18 cellular contexts compared by ENCODE assay signal in genomic region chr12:53599579-53599978, GRCh38. TPM values are rescaled to one million over a fixed set of nuclear protein-coding genes. Genes with fewer than 3 reads are reported as not detected.
DNase-seq lines count a peak whose midpoint lies in the region; ATAC-seq, FAIRE-seq and TF ChIP-seq lines count a peak whose summit lies in the region.
"Had no signal": no experiment of that assay in that cellular context is flagged by ENCODE, and none has a peak within 500 bp of the region (broad histone marks: within the 10 kb centered on the region; RNA-seq: fewer than 3 reads in every experiment).

No MANE protein-coding gene starts in this region.

- TF ChIP-seq EP300 in GM12878 (IDR thresholded peaks at IDR 0.05; ENCODE audit: borderline replicate concordance in 1 of 2, control insufficient read depth in 1 of 2, low read depth in 2 of 2, low read length in 2 of 2) = no peak

- no peak for TF ChIP-seq POLR2A in GM12878 (IDR thresholded peaks at IDR 0.05; ENCODE audit: low read depth, low read length)

- no peaks in the 10 kb centered on the region for H4K20me1 ChIP-seq in GM12878 (ENCODE audit: control insufficient read depth, insufficient read depth)

- no peak overlapping the region for H3K4me3 ChIP-seq in AG04450 (ENCODE audit: low read depth, low read length)
- no peak overlapping the region for H3K4me3 ChIP-seq in GM12878
- H3K4me3 ChIP-seq in kidney epithelial cell (ENCODE audit: low read depth, low read length) = no peak overlapping the region
- H3K4me3 ChIP-seq: Peyer's patch, upper lobe of right lung had no signal

- peak; percentile 50; the same call in 1 of the 2 replicates for TF ChIP-seq RAD21 in GM12878 (IDR thresholded peaks at IDR 0.05; ENCODE audit: insufficient read depth, low read depth, low read length)

- TF ChIP-seq CTCF in AG04450 (IDR thresholded peaks at IDR 0.05; ENCODE audit: low read depth, low read length) (0 out of 2 replicates have a peak, but pooled peaks have one; percentile 4), GM12878 (IDR thresholded peaks at IDR 0.05 in 2 of 3, conservative IDR thresholded peaks at IDR 0.05 in 1 of 3; ENCODE audit: control insufficient read depth in 2 of 3, extremely low read depth in 1 of 3, insufficient read depth in 1 of 3, low read depth in 3 of 3, low read length in 3 of 3) (no peak; a peak in 1 of 6 replicates), kidney epithelial cell (IDR thresholded peaks at IDR 0.05; ENCODE audit: insufficient read depth, low read length, poor library complexity, severe bottlenecking) (peak; percentile 16), progenitor cell of endocrine pancreas (IDR thresholded peaks at IDR 0.05; ENCODE audit: unreplicated experiment) (no peak)

- H3K27me3 Mint-ChIP-seq in progenitor cell of endocrine pancreas = no peaks in the 10 kb centered on the region
- H3K27me3 Mint-ChIP-seq: dendritic cell treated with granulocyte-macrophage colony-stimulating factor and Interleukin-4, amounts not matched to agents 40 ng/mL and 50 ng/mL, for 4 days had no signal

- FAIRE-seq in GM12878 (lab: Jason Lieb, UNC) = no peak
- FAIRE-seq: astrocyte had no signal

- no peak overlapping the region for H3K4me2 ChIP-seq in GM12878 (ENCODE audit: control insufficient read depth, insufficient read depth)

- no peaks in the 10 kb centered on the region for H3K27me3 ChIP-seq in AG04450 (ENCODE audit: control insufficient read depth, insufficient read depth, low read length)
- no peaks in the 10 kb centered on the region for H3K27me3 ChIP-seq in GM12878 (replicated peaks in 1 of 2; ENCODE audit: control insufficient read depth in 2 of 2, insufficient read depth in 2 of 2, low read length in 1 of 2)
- H3K27me3 ChIP-seq in kidney epithelial cell (ENCODE audit: control insufficient read depth, insufficient read depth, low read length) = no peaks in the 10 kb centered on the region
- H3K27me3 ChIP-seq: Peyer's patch, upper lobe of right lung had no signal

- WGBS in GM12878 (ENCODE audit: insufficient coverage, insufficient replicate concordance, low lambda C conversion rate, missing lambda C conversion rate) = 100% methylated on average over 2 of the region's 2 CpGs

- DNase-seq in AG04450 (ENCODE audit: low read depth, low spot score) (no peak), HT-29 (ENCODE audit: low spot score) (peak; percentile 11), GM12878 (ENCODE audit: low read depth, low spot score) (no peak), kidney epithelial cell (ENCODE audit: low read depth) (no peak), occipital lobe (lab: John Stamatoyannopoulos, UW) (no peak), NCI-H510A treated with DMSO at 0.1 percent for 48 hours (lab: John Stamatoyannopoulos, UW) (no peak), progenitor cell of endocrine pancreas (ENCODE audit: low spot score, unreplicated experiment) (no peak)
- DNase-seq: activated CD4-positive, CD25-positive, alpha-beta regulatory T cell treated with anti-CD3 and anti-CD28 coated beads, Interleukin-2, amount 50 U/mL, for 72 hours; activated CD8-positive, alpha-beta memory T cell treated with anti-CD3 and anti-CD28 coated beads, Interleukin-2, amount 50 U/mL, for 48 hours; activated naive CD4-positive, alpha-beta T cell treated with anti-CD3 and anti-CD28 coated beads for 36 hours; left ventricle myocardium superior; NCI-H1694 treated with DMSO at 0.1 percent for 48 hours; Peyer's patch; stimulated activated naive CD8-positive, alpha-beta T cell treated with anti-CD3 and anti-CD28 coated beads, Interleukin-15, Interleukin-2, amounts not matched to agents 100 U/mL and 50 U/mL, for 24 hours; upper lobe of right lung had no signal

- SMC1A ChIA-PET in GM12878 (lab: Charles Lee; ENCODE audit: uncharacterized antibody, unreplicated experiment) = interaction anchor here (0.8 to 3.1 kb wide), 4 partner anchors 9 to 17 kb away, joined by 3 to 7 read pairs (median 4); no protein-coding TSS in a partner anchor

- no peak overlapping the region for H3K27ac ChIP-seq in AG04450 (ENCODE audit: low read depth, low read length)
- H3K27ac ChIP-seq in GM12878 (ENCODE audit: control insufficient read depth, insufficient read depth) = no peak overlapping the region
- H3K27ac ChIP-seq: Peyer's patch, upper lobe of right lung had no signal

- H3K9me3 ChIP-seq in AG04450 (ENCODE audit: control insufficient read depth, insufficient read depth, low read length) (no peaks in the 10 kb centered on the region), GM12878 (replicated peaks; ENCODE audit: control insufficient read depth, insufficient read depth, low read length) (no peaks in the 10 kb centered on the region)
- H3K9me3 ChIP-seq: Peyer's patch, upper lobe of right lung had no signal

- H3K36me3 Mint-ChIP-seq in progenitor cell of endocrine pancreas (ENCODE audit: insufficient read depth) = peaks cover 16% of the 10 kb centered on the region

- CTCF ChIA-PET in AG04450 (lab: Charles Lee) (no interaction called here), GM12878 (lab: Yijun Ruan, JAX) (interaction anchor here (1.1 to 2.9 kb wide), 2 partner anchors 56 to 76 kb away, joined by 4 to 8 read pairs; partner anchors contain the start of gene ATP5MC2)

- intact Hi-C loops in GM12878 (cut with micrococcal nuclease; ENCODE audit: unreplicated experiment) = loop anchor here (1.0 kb wide), 1 partner anchor 77 kb away; the partner anchor contains the start of gene ATP5MC2

- ATAC-seq in GM12878 (peak; percentile 55; the same call in 1 of the 3 replicates), HG02678 (IDR thresholded peaks at IDR 0.05; ENCODE audit: unreplicated experiment) (no peak)
- ATAC-seq: left ventricle myocardium superior; stimulated activated naive CD8-positive, alpha-beta T cell treated with anti-CD3 and anti-CD28 coated beads, Interleukin-15, Interleukin-2, amounts not matched to agents 100 U/mL and 50 U/mL, for 24 hours; upper lobe of right lung had no signal

- H3K9me3 Mint-ChIP-seq in progenitor cell of endocrine pancreas (ENCODE audit: low read depth) = no peaks in the 10 kb centered on the region
- H3K9me3 Mint-ChIP-seq: activated naive CD4-positive, alpha-beta T cell treated with anti-CD3 and anti-CD28 coated beads for 36 hours; dendritic cell treated with granulocyte-macrophage colony-stimulating factor and Interleukin-4, amounts not matched to agents 40 ng/mL and 50 ng/mL, for 4 days had no signal

- no peak overlapping the region for H3K27ac Mint-ChIP-seq in progenitor cell of endocrine pancreas
- H3K27ac Mint-ChIP-seq: activated naive CD4-positive, alpha-beta T cell treated with anti-CD3 and anti-CD28 coated beads for 36 hours; dendritic cell treated with granulocyte-macrophage colony-stimulating factor and Interleukin-4, amounts not matched to agents 40 ng/mL and 50 ng/mL, for 4 days had no signal

- POLR2A ChIA-PET in AG04450 (lab: Yijun Ruan, JAX) = no interaction called here
- POLR2A ChIA-PET in GM12878 (lab: Charles Lee) = no interaction called here

- H2AFZ ChIP-seq in GM12878 (ENCODE audit: control insufficient read depth, low read depth, low read length) = no peak overlapping the region

- H3K4me1 Mint-ChIP-seq in progenitor cell of endocrine pancreas (ENCODE audit: low read depth) = peaks cover 4% of the 10 kb centered on the region

- H3K4me3 Mint-ChIP-seq in progenitor cell of endocrine pancreas (ENCODE audit: low read depth) = no peak overlapping the region
- H3K4me3 Mint-ChIP-seq: activated naive CD4-positive, alpha-beta T cell treated with anti-CD3 and anti-CD28 coated beads for 36 hours; dendritic cell treated with granulocyte-macrophage colony-stimulating factor and Interleukin-4, amounts not matched to agents 40 ng/mL and 50 ng/mL, for 4 days had no signal

- H3K79me2 ChIP-seq in GM12878 (ENCODE audit: control insufficient read depth, insufficient read depth, low read length) = peaks cover 10% of the 10 kb centered on the region

- BruUV-seq in GM12878 (replicated peaks; lab: Mats Ljungman, UMichigan) = TSS peak; percentile 14

- no peak overlapping the region for H3K9ac ChIP-seq in GM12878 (ENCODE audit: control insufficient read depth, insufficient read depth, low read length)

- RAD21 ChIA-PET in GM12878 (lab: Charles Lee; ENCODE audit: unreplicated experiment) = no interaction called here

- in situ Hi-C loops in GM12878 (cut with MboI) = no loop called here

- H3K36me3 ChIP-seq in GM12878 (ENCODE audit: control insufficient read depth in 2 of 2, insufficient read depth in 2 of 2, low read length in 1 of 2) (no peaks in the 10 kb centered on the region; a peak in 1 of 4 replicates), kidney epithelial cell (ENCODE audit: control insufficient read depth, insufficient read depth, low read length) (no peaks in the 10 kb centered on the region)
- H3K36me3 ChIP-seq: Peyer's patch had no signal

- peaks cover 11% of the 10 kb centered on the region for H3K4me1 ChIP-seq in GM12878 (ENCODE audit: control insufficient read depth, insufficient read depth, low read length)

TF ChIP-seq in GM12878, 131 proteins besides CTCF, POLR2A, EP300 and RAD21 (continues in another document):
- peak; percentile 44 for TF ChIP-seq RAD51 (IDR thresholded peaks at IDR 0.05)

RNA-seq across cellular contexts. Expression of gene ATF7, which starts 26.6 kb away (rescaled TPM):
- polyA plus RNA-seq in AG04450 (2011; rRNA removed) = 21.7 and 27.1 TPM in 2 replicates
- polyA minus RNA-seq in AG04450 (2011; rRNA and poly(A)+ RNA removed) = 29.1 and 46.6 TPM in 2 replicates
- 6.9 and 7.5 TPM in 2 replicates for total RNA-seq in HT-29 (2014; rRNA removed; shearing (Covaris generic))
- 31.6 and 46.1 TPM in 2 replicates for total RNA-seq in GM12878 (2013; cell fraction: nucleolus; rRNA removed)
- total RNA-seq in GM12878 (2014; rRNA removed) = 9.1 and 11.4 TPM in 2 replicates
- 14.6 and 16.1 TPM in 2 replicates for total RNA-seq in GM12878 (2014; rRNA removed; fragmentation: Illumina TruSeq; extraction: Trizol)
- 21.5 and 23.6 TPM in 2 replicates for total RNA-seq in GM12878 (2021)
- 9.6 TPM for polyA plus RNA-seq in GM12878 (2011; ENCODE audit: low read depth)
- polyA plus RNA-seq in GM12878 (2011; rRNA removed) = 14.5 and 16.4 TPM in 2 replicates
- 10.3 and 12.2 TPM in 2 replicates for polyA plus RNA-seq in GM12878 (2011; cell fraction: cytosol; rRNA removed)
- polyA plus RNA-seq in GM12878 (2011; cell fraction: nucleus; rRNA removed) = 19.5 and 20.5 TPM in 2 replicates
- polyA plus RNA-seq in GM12878 (2012) = 9.5 and 10.3 TPM in 2 replicates
- 21.9 and 26.4 TPM in 2 replicates for polyA plus RNA-seq in GM12878 (2014; fragmentation: Illumina TruSeq; extraction: Trizol)
- polyA plus RNA-seq in GM12878 (2014; fragmentation: Nextera tagmentation; extraction: Ambion mirVana) = 10 to 100 TPM; 21.8 to 26.8 TPM
- polyA plus RNA-seq in GM12878 (2014; rRNA removed) = 14.1 and 17.2 TPM in 2 replicates
- 10 to 100 TPM; 30.2 to 30.7 TPM for polyA plus RNA-seq in GM12878 (2016; fragmentation: Nextera tagmentation; extraction: Ambion mirVana)
- 18.9 and 19.0 TPM in 2 replicates for polyA minus RNA-seq in GM12878 (2011; rRNA and poly(A)+ RNA removed)
- 9.0 and 13.4 TPM in 2 replicates for polyA minus RNA-seq in GM12878 (2011; cell fraction: cytosol; rRNA and poly(A)+ RNA removed)
- polyA minus RNA-seq in GM12878 (2011; cell fraction: nucleus; rRNA and poly(A)+ RNA removed) = 9.3 and 17.1 TPM in 2 replicates
- 14.2 and 26.6 TPM in 2 replicates for total RNA-seq in kidney epithelial cell
- 8.0 TPM for total RNA-seq in occipital lobe
- total RNA-seq in progenitor cell of endocrine pancreas = 47.5 and 51.7 TPM in 2 replicates

Comparison
In these comparisons a context has a peak if more than half of its experiments do, and no peak if none do; other contexts are left out.
1. CTCF ChIP-seq: peak in AG04450 (single experiment) and kidney epithelial cell (single experiment); none in GM12878 (0 of 3) and progenitor cell of endocrine pancreas (single experiment).